ENCODE assay signal across 12 cellular contexts in the genomic region with DNA sequence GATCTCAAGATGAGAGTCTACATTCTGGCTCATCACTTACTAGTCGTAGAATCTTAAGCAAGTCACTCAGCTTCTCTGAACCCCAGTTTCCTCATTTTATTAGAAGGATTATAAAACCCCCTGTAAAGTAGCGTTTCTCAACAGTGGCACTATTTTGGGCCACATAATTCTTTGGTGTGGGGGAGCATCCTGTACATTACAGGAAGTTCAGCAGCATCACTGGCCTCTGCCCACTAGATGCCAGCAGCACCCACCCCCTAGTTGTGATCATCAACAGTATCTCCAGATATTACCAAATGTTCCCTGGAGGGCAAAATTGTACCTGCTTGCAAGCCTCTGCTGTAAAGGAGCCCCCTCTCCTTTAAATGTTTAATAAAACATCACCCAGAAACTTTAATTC. TPM values are rescaled to one million over a fixed set of nuclear protein-coding genes. Genes with fewer than 3 reads are reported as not detected.
DNase-seq lines count a peak whose midpoint lies in the region; ATAC-seq and TF ChIP-seq lines count a peak whose summit lies in the region.
"Had no signal": no experiment of that assay in that cellular context is flagged by ENCODE, and none has a peak within 500 bp of the region (broad histone marks: within the 10 kb centered on the region; RNA-seq: fewer than 3 reads in every experiment).

No MANE protein-coding gene starts in this region.

- intact Hi-C loops in activated CD8-positive, alpha-beta T cell treated with anti-CD3 and anti-CD28 coated beads for 36 hours (cut with micrococcal nuclease), result no loop called here
- intact Hi-C loops in left colon (cut with DNase I, micrococcal nuclease), result no loop called here

- no peaks in the 10 kb centered on the region for H3K9me3 Mint-ChIP-seq in activated CD8-positive, alpha-beta T cell treated with anti-CD3 and anti-CD28 coated beads for 36 hours
- no peaks in the 10 kb centered on the region for H3K9me3 Mint-ChIP-seq in activated CD8-positive, alpha-beta T cell treated with anti-CD3 and anti-CD28 coated beads, Interleukin-2, amount 10 ng/mL, durations not matched to agents 7 days and 5 days (ENCODE audit: insufficient read depth)
- H3K9me3 Mint-ChIP-seq: CD4-positive, CD25-positive, alpha-beta regulatory T cell; natural killer cell; T-helper 2 cell treated with Interferon-gamma antibody and Interleukin-4, amounts not matched to agents 5 μg/mL and 100 μg/mL, for 36 hours had no signal

- no peak overlapping the region for H3K4me2 ChIP-seq in fibroblast of lung (ENCODE audit: extremely low read depth, insufficient read depth, low read length)

- peak overlapping the region; percentile 56 for H3K27ac ChIP-seq in fibroblast of lung (ENCODE audit: insufficient read depth, low read length)

- peaks cover 37% of the 10 kb centered on the region for H3K4me1 ChIP-seq in fibroblast of lung (ENCODE audit: control insufficient read depth, extremely low read depth, insufficient read depth, low read length)

- H3K36me3 Mint-ChIP-seq in activated CD8-positive, alpha-beta T cell treated with anti-CD3 and anti-CD28 coated beads for 36 hours (ENCODE audit: low read depth), result no peaks in the 10 kb centered on the region
- no peaks in the 10 kb centered on the region for H3K36me3 Mint-ChIP-seq in activated CD8-positive, alpha-beta T cell treated with anti-CD3 and anti-CD28 coated beads, Interleukin-2, amount 10 ng/mL, durations not matched to agents 7 days and 5 days (ENCODE audit: low read depth)
- H3K36me3 Mint-ChIP-seq: CD4-positive, CD25-positive, alpha-beta regulatory T cell; natural killer cell had no signal

- H3K79me2 ChIP-seq in fibroblast of lung (ENCODE audit: control insufficient read depth, insufficient read depth, low read length), result peaks cover 97% of the 10 kb centered on the region

- no peaks in the 10 kb centered on the region for H3K4me1 Mint-ChIP-seq in activated CD8-positive, alpha-beta T cell treated with anti-CD3 and anti-CD28 coated beads for 36 hours (ENCODE audit: low read depth)
- no peaks in the 10 kb centered on the region for H3K4me1 Mint-ChIP-seq in activated CD8-positive, alpha-beta T cell treated with anti-CD3 and anti-CD28 coated beads, Interleukin-2, amount 10 ng/mL, durations not matched to agents 7 days and 5 days (ENCODE audit: low read depth)
- H3K4me1 Mint-ChIP-seq: CD4-positive, CD25-positive, alpha-beta regulatory T cell; natural killer cell had no signal

- no peak overlapping the region for H3K9ac ChIP-seq in fibroblast of lung (ENCODE audit: insufficient read depth, low read length)

- H3K27me3 ChIP-seq in fibroblast of lung (ENCODE audit: control insufficient read depth, insufficient read depth, low read length), result no peaks in the 10 kb centered on the region

- H4K20me1 ChIP-seq in fibroblast of lung (ENCODE audit: control insufficient read depth, extremely low read depth, insufficient read depth, low read length), result no peaks in the 10 kb centered on the region

- peak; percentile 12 for DNase-seq in activated CD8-positive, alpha-beta T cell treated with anti-CD3 and anti-CD28 coated beads for 36 hours
- DNase-seq in activated CD8-positive, alpha-beta T cell treated with anti-CD3 and anti-CD28 coated beads, Interleukin-2, amount 10 ng/mL, durations not matched to agents 7 days and 5 days, result no peak
- peak; percentile 27 for DNase-seq in RKO (ENCODE audit: low spot score)
- DNase-seq in fibroblast of lung (ENCODE audit: low read depth in 2 of 2), result no peak
- DNase-seq in superior temporal gyrus (ENCODE audit: extremely low spot score), result peak; percentile 64
- DNase-seq in left colon, result no peak
- DNase-seq in stimulated activated CD4-positive, alpha-beta T cell treated with anti-CD3 and anti-CD28 coated beads, Interleukin-2, amount 100 ng/mL, for 24 hours, result no peak
- DNase-seq: activated naive CD4-positive, alpha-beta T cell; CD4-positive, CD25-positive, alpha-beta regulatory T cell; natural killer cell had no signal

- CTCF ChIA-PET in activated CD8-positive, alpha-beta T cell treated with anti-CD3 and anti-CD28 coated beads for 36 hours (lab: Charles Lee), result interaction anchor here (0.6 kb wide), 1 partner anchor 155 kb away, joined by 3 read pairs; no protein-coding TSS in a partner anchor
- CTCF ChIA-PET in activated CD8-positive, alpha-beta T cell treated with anti-CD3 and anti-CD28 coated beads, Interleukin-2, amount 10 ng/mL, durations not matched to agents 7 days and 5 days (lab: Charles Lee), result no interaction called here

- H3K9me3 ChIP-seq in fibroblast of lung (ENCODE audit: control insufficient read depth, insufficient read depth, low read depth, low read length), result no peaks in the 10 kb centered on the region

- no peaks in the 10 kb centered on the region for H3K36me3 ChIP-seq in fibroblast of lung (ENCODE audit: control insufficient read depth, insufficient read depth, low read length)

- POLR2A ChIA-PET in activated CD8-positive, alpha-beta T cell treated with anti-CD3 and anti-CD28 coated beads for 36 hours (lab: Charles Lee), result no interaction called here
- POLR2A ChIA-PET in activated CD8-positive, alpha-beta T cell treated with anti-CD3 and anti-CD28 coated beads, Interleukin-2, amount 10 ng/mL, durations not matched to agents 7 days and 5 days (lab: Charles Lee), result no interaction called here

- H2AFZ ChIP-seq in fibroblast of lung (ENCODE audit: low read length), result no peak overlapping the region

- H3K27ac Mint-ChIP-seq in activated CD8-positive, alpha-beta T cell treated with anti-CD3 and anti-CD28 coated beads for 36 hours, result no peak overlapping the region
- no peak overlapping the region for H3K27ac Mint-ChIP-seq in activated CD8-positive, alpha-beta T cell treated with anti-CD3 and anti-CD28 coated beads, Interleukin-2, amount 10 ng/mL, durations not matched to agents 7 days and 5 days
- H3K27ac Mint-ChIP-seq: CD4-positive, CD25-positive, alpha-beta regulatory T cell; natural killer cell; T-helper 2 cell treated with Interferon-gamma antibody and Interleukin-4, amounts not matched to agents 5 μg/mL and 100 μg/mL, for 36 hours had no signal

- peaks cover 2% of the 10 kb centered on the region for H3K27me3 Mint-ChIP-seq in activated CD8-positive, alpha-beta T cell treated with anti-CD3 and anti-CD28 coated beads for 36 hours
- peaks cover 5% of the 10 kb centered on the region for H3K27me3 Mint-ChIP-seq in activated CD8-positive, alpha-beta T cell treated with anti-CD3 and anti-CD28 coated beads, Interleukin-2, amount 10 ng/mL, durations not matched to agents 7 days and 5 days (ENCODE audit: low read depth)

- H3K4me3 ChIP-seq in fibroblast of lung (replicated peaks in 1 of 4; ENCODE audit: control extremely low read depth in 1 of 4, insufficient read depth in 1 of 4, low read depth in 3 of 4, low read length in 4 of 4), result no peak overlapping the region

- TF ChIP-seq CTCF in activated CD8-positive, alpha-beta T cell treated with anti-CD3 and anti-CD28 coated beads for 36 hours (IDR thresholded peaks at IDR 0.05), result no peak
- no peak for TF ChIP-seq CTCF in fibroblast of lung (conservative IDR thresholded peaks at IDR 0.05 in 1 of 2, IDR thresholded peaks at IDR 0.05 in 1 of 2; ENCODE audit: low read depth in 1 of 2, low read length in 2 of 2)

- peak; percentile 42 for ATAC-seq in activated CD8-positive, alpha-beta T cell treated with anti-CD3 and anti-CD28 coated beads for 36 hours
- ATAC-seq in activated CD8-positive, alpha-beta T cell treated with anti-CD3 and anti-CD28 coated beads, Interleukin-2, amount 10 ng/mL, durations not matched to agents 7 days and 5 days, result no peak
- ATAC-seq in left colon (no peak), HG02623 (IDR thresholded peaks at IDR 0.05; ENCODE audit: unreplicated experiment) (no peak)
- ATAC-seq: natural killer cell had no signal

- no peak overlapping the region for H3K4me3 Mint-ChIP-seq in activated CD8-positive, alpha-beta T cell treated with anti-CD3 and anti-CD28 coated beads for 36 hours
- no peak overlapping the region for H3K4me3 Mint-ChIP-seq in activated CD8-positive, alpha-beta T cell treated with anti-CD3 and anti-CD28 coated beads, Interleukin-2, amount 10 ng/mL, durations not matched to agents 7 days and 5 days
- H3K4me3 Mint-ChIP-seq: CD4-positive, CD25-positive, alpha-beta regulatory T cell; natural killer cell; T-helper 2 cell treated with Interferon-gamma antibody and Interleukin-4, amounts not matched to agents 5 μg/mL and 100 μg/mL, for 36 hours had no signal

RNA-seq across cellular contexts. Expression of a gene that starts 22.6 kb away (rescaled TPM):
- not detected for total RNA-seq in activated CD8-positive, alpha-beta T cell treated with anti-CD3 and anti-CD28 coated beads for 36 hours
- total RNA-seq in activated CD8-positive, alpha-beta T cell treated with anti-CD3 and anti-CD28 coated beads, Interleukin-2, amount 10 ng/mL, durations not matched to agents 7 days and 5 days, result not detected
- total RNA-seq in fibroblast of lung (16.2 and 44.6 TPM in 2 replicates), left colon (10 to 100 TPM; 28.7 to 32.9 TPM)
- 22.0 and 25.2 TPM in 2 replicates for polyA plus RNA-seq in fibroblast of lung
- 19.6 and 23.0 TPM in 2 replicates for polyA plus RNA-seq in fibroblast of lung (2012)
- polyA minus RNA-seq in fibroblast of lung (ENCODE audit: low replicate concordance), result 38.8 and 44.0 TPM in 2 replicates
- total RNA-seq: CD4-positive, CD25-positive, alpha-beta regulatory T cell; natural killer cell had no signal
- polyA plus RNA-seq: CD4-positive, CD25-positive, alpha-beta regulatory T cell had no signal

Comparison
In these comparisons a context has a peak if more than half of its experiments do, and no peak if none do; other contexts are left out.
1. DNase-seq: peak in activated CD8-positive, alpha-beta T cell treated with anti-CD3 and anti-CD28 coated beads for 36 hours (single experiment), RKO (single experiment) and superior temporal gyrus (single experiment); none in activated CD8-positive, alpha-beta T cell treated with anti-CD3 and anti-CD28 coated beads, Interleukin-2, amount 10 ng/mL, durations not matched to agents 7 days and 5 days (single experiment), fibroblast of lung (0 of 2), left colon (0 of 2) and stimulated activated CD4-positive, alpha-beta T cell treated with anti-CD3 and anti-CD28 coated beads, Interleukin-2, amount 100 ng/mL, for 24 hours (0 of 2).
2. RNA of a gene that starts 22.6 kb away (total RNA-seq): 16.2 to 44.6 TPM in fibroblast of lung and 28.7 to 32.9 TPM in left colon; not detected in activated CD8-positive, alpha-beta T cell treated with anti-CD3 and anti-CD28 coated beads, Interleukin-2, amount 10 ng/mL, durations not matched to agents 7 days and 5 days and not detected in activated CD8-positive, alpha-beta T cell treated with anti-CD3 and anti-CD28 coated beads for 36 hours; every median in the first group is over 10 times any median in the second.